8 cellular contexts compared by ENCODE assay signal in the genomic region with DNA sequence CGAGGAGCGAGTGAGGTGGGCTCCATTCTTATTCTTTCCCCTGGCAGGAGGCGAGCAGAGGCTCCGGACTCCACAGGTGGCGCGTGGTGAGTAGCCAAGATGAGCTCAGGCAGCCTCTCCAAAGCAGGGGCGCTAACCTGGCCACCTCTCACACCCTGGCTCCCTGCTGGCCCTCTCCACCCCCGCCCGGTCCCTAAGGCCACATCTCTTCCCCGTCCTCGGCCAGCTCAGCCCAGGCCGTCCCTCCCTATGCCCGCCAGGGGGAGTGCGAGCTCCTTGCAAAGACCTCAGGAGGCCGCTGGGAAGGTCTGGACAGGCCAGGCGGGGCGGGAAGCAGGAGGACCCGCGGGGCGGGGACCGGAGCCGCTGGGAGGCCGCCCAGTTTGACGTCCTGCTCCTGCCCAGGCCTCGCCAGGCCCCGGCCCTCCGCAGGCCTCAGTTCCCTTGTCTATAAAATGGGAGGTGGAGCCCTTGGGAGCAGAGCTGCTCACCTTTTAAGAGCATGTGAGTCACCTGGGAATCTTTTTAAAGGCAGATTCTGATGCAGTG. TPM values are rescaled to one million over a fixed set of nuclear protein-coding genes. Genes with fewer than 3 reads are reported as not detected.
DNase-seq lines count a peak whose midpoint lies in the region; ATAC-seq and TF ChIP-seq lines count a peak whose summit lies in the region.

No MANE protein-coding gene starts in this region.

- peaks cover 4% of the 10 kb centered on the region for H3K27me3 Mint-ChIP-seq in activated T-helper 2 cell treated with anti-CD3 and anti-CD28 coated beads, Interferon-gamma antibody, Interleukin-2, Interleukin-4, amounts not matched to agents 10 μg/mL and 5 μg/mL and 100 μg/mL, durations not matched to agents 14 hours and 24 hours and 36 hours (ENCODE audit: low read depth)

- peak overlapping the region; percentile 72 for H3K4me2 ChIP-seq in osteoblast (ENCODE audit: insufficient read depth, low read length)

- H3K27ac Mint-ChIP-seq in activated T-helper 2 cell treated with anti-CD3 and anti-CD28 coated beads, Interferon-gamma antibody, Interleukin-2, Interleukin-4, amounts not matched to agents 10 μg/mL and 5 μg/mL and 100 μg/mL, durations not matched to agents 14 hours and 24 hours and 36 hours, result no peak overlapping the region

- no peaks in the 10 kb centered on the region for H4K20me1 ChIP-seq in osteoblast (ENCODE audit: insufficient read depth, low read length)

- no peaks in the 10 kb centered on the region for H3K36me3 Mint-ChIP-seq in activated T-helper 2 cell treated with anti-CD3 and anti-CD28 coated beads, Interferon-gamma antibody, Interleukin-2, Interleukin-4, amounts not matched to agents 10 μg/mL and 5 μg/mL and 100 μg/mL, durations not matched to agents 14 hours and 24 hours and 36 hours (ENCODE audit: low read depth)

- DNase-seq in Caki2 (ENCODE audit: low read depth) (peak; percentile 89), LHCN-M2 (ENCODE audit: low read depth) (peak; percentile 87), RKO (ENCODE audit: low spot score) (peak; percentile 96), foreskin melanocyte (peak; percentile 90), osteoblast (ENCODE audit: insufficient read length, low spot score, missing footprints) (peak; percentile 99), testis (peak; percentile 97)
- DNase-seq in activated T-helper 2 cell treated with anti-CD3 and anti-CD28 coated beads, Interferon-gamma antibody, Interleukin-2, Interleukin-4, amounts not matched to agents 10 μg/mL and 5 μg/mL and 100 μg/mL, durations not matched to agents 14 hours and 24 hours and 36 hours (ENCODE audit: low spot score), result peak; percentile 57

- H3K36me3 ChIP-seq in osteoblast (ENCODE audit: insufficient read depth, low read length) (no peaks in the 10 kb centered on the region), testis (ENCODE audit: low read depth, missing control alignments) (no peaks in the 10 kb centered on the region)

- TF ChIP-seq POLR2A in testis (IDR thresholded peaks at IDR 0.05), result no peak

- ATAC-seq in GM21529 (IDR thresholded peaks at IDR 0.05; ENCODE audit: unreplicated experiment), result peak; percentile 80

- peak overlapping the region; percentile 84 for H2AFZ ChIP-seq in osteoblast (ENCODE audit: low read length)

- no peaks in the 10 kb centered on the region for H3K9me3 ChIP-seq in osteoblast (ENCODE audit: low read depth, low read length)
- no peaks in the 10 kb centered on the region for H3K9me3 ChIP-seq in testis

- WGBS in testis, 2 donors, result 1% methylated on average over 26 of the region's 27 CpGs; no CpG with 5 or more reads in 1 of the 2 donors

- H3K4me3 ChIP-seq in osteoblast (ENCODE audit: insufficient read depth, low read length), result peak overlapping the region; percentile 51
- peak overlapping the region; percentile 15 to 49 for H3K4me3 ChIP-seq in testis

- no peaks in the 10 kb centered on the region for H3K79me2 ChIP-seq in osteoblast (ENCODE audit: insufficient read depth, low read length)

- TF ChIP-seq CTCF in osteoblast (IDR thresholded peaks at IDR 0.05; ENCODE audit: extremely low read depth, low read depth, low read length) (peak; percentile 82), testis (IDR thresholded peaks at IDR 0.05) (peak; percentile 82 to 92 (median 87))

- in situ Hi-C loops in Caki2 (cut with HindIII; ENCODE audit: low pct_unique_long_range_greater_than_20kb, low sequenced_read_pairs), result no loop called here

- no peak overlapping the region for H3K4me3 Mint-ChIP-seq in activated T-helper 2 cell treated with anti-CD3 and anti-CD28 coated beads, Interferon-gamma antibody, Interleukin-2, Interleukin-4, amounts not matched to agents 10 μg/mL and 5 μg/mL and 100 μg/mL, durations not matched to agents 14 hours and 24 hours and 36 hours (ENCODE audit: low read depth)

- H3K27ac ChIP-seq in osteoblast (ENCODE audit: low read depth, low read length) (no peak overlapping the region), testis (no peak overlapping the region)

- H3K4me1 ChIP-seq in osteoblast (ENCODE audit: insufficient read depth, low read length), result peaks cover 3% of the 10 kb centered on the region
- peaks cover 3% of the 10 kb centered on the region for H3K4me1 ChIP-seq in testis

- H3K9me3 Mint-ChIP-seq in activated T-helper 2 cell treated with anti-CD3 and anti-CD28 coated beads, Interferon-gamma antibody, Interleukin-2, Interleukin-4, amounts not matched to agents 10 μg/mL and 5 μg/mL and 100 μg/mL, durations not matched to agents 14 hours and 24 hours and 36 hours, result no peaks in the 10 kb centered on the region

- H3K4me1 Mint-ChIP-seq in activated T-helper 2 cell treated with anti-CD3 and anti-CD28 coated beads, Interferon-gamma antibody, Interleukin-2, Interleukin-4, amounts not matched to agents 10 μg/mL and 5 μg/mL and 100 μg/mL, durations not matched to agents 14 hours and 24 hours and 36 hours (ENCODE audit: low read depth), result no peaks in the 10 kb centered on the region

- intact Hi-C loops in activated T-helper 2 cell treated with anti-CD3 and anti-CD28 coated beads, Interferon-gamma antibody, Interleukin-2, Interleukin-4, amounts not matched to agents 10 μg/mL and 5 μg/mL and 100 μg/mL, durations not matched to agents 14 hours and 24 hours and 36 hours (cut with micrococcal nuclease), result loop anchor here (5.0 kb wide), 1 partner anchor 136 kb away; no protein-coding TSS in a partner anchor
- intact Hi-C loops in testis (cut with DNase I; ENCODE audit: low total_unique reads), result no loop called here

- H3K27me3 ChIP-seq in osteoblast (ENCODE audit: insufficient read depth, low read length) (no peaks in the 10 kb centered on the region), testis (no peaks in the 10 kb centered on the region)

RNA-seq across cellular contexts. Expression of gene GGTA1, which starts 46.3 kb away (rescaled TPM):
- total RNA-seq in Caki2 (2014; rRNA removed; shearing (Covaris generic); ENCODE audit: low replicate concordance), result not detected in 2 replicates
- total RNA-seq in LHCN-M2 (2014; rRNA removed) (not detected in 2 replicates), osteoblast (not detected in 2 replicates), testis (1 to 10 TPM; 2.2 to 2.4 TPM)
- not detected for polyA plus RNA-seq in LHCN-M2 (2012)
- total RNA-seq in activated T-helper 2 cell treated with anti-CD3 and anti-CD28 coated beads, Interferon-gamma antibody, Interleukin-2, Interleukin-4, amounts not matched to agents 10 μg/mL and 5 μg/mL and 100 μg/mL, durations not matched to agents 14 hours and 24 hours and 36 hours, result not detected in 2 replicates
- polyA plus RNA-seq in testis (ENCODE audit: insufficient read depth, low read depth, low replicate concordance), result 8.9 TPM
